In genomic region chr22:37910863-37911262, GRCh38 we compare ENCODE assay signal across 14 cellular contexts. TPM values are rescaled to one million over a fixed set of nuclear protein-coding genes. Genes with fewer than 3 reads are reported as not detected.
DNase-seq lines count a peak whose midpoint lies in the region; ATAC-seq, FAIRE-seq and TF ChIP-seq lines count a peak whose summit lies in the region.
"Had no signal": no experiment of that assay in that cellular context is flagged by ENCODE, and none has a peak within 500 bp of the region (broad histone marks: within the 10 kb centered on the region; RNA-seq: fewer than 3 reads in every experiment).

No MANE protein-coding gene starts in this region.

- POLR2A ChIA-PET in WTC11 (lab: Charles Lee), result no interaction called here
- POLR2A ChIA-PET in GM10248 (lab: Yijun Ruan, JAX), result no interaction called here

- H3K4me3 ChIP-seq in HUES6 (ENCODE audit: low read depth, low read length), result no peak overlapping the region
- H3K4me3 ChIP-seq in skin epidermis, result no peak overlapping the region
- H3K4me3 ChIP-seq: body of pancreas had no signal

- H3K27me3 ChIP-seq in HUES6 (ENCODE audit: control insufficient read depth, insufficient read depth, low read length), result no peaks in the 10 kb centered on the region
- no peaks in the 10 kb centered on the region for H3K27me3 ChIP-seq in layer of hippocampus (ENCODE audit: control insufficient read depth, insufficient read depth, low read length)
- H3K27me3 ChIP-seq: body of pancreas had no signal

- CTCF ChIA-PET in WTC11 (lab: Charles Lee), result interaction anchor here (0.9 to 1.9 kb wide), 6 partner anchors 12 to 93 kb away, joined by 4 to 9 read pairs (median 6); no protein-coding TSS in a partner anchor
- CTCF ChIA-PET in GM10248 (lab: Yijun Ruan, JAX), result interaction anchor here (2.1 to 3.1 kb wide), 2 partner anchors 24 to 47 kb away, joined by 9 to 13 read pairs; no protein-coding TSS in a partner anchor

- peaks cover 41% of the 10 kb centered on the region for H3K4me1 Mint-ChIP-seq in WTC11

- H3K27me3 Mint-ChIP-seq in WTC11 (ENCODE audit: low read depth), result no peaks in the 10 kb centered on the region
- H3K27me3 Mint-ChIP-seq: CD4-positive, CD25-positive, alpha-beta regulatory T cell had no signal

- ATAC-seq in WTC11 (peak; percentile 3; the same call in 1 of the 2 replicates), GM21528 (IDR thresholded peaks at IDR 0.05; ENCODE audit: low FRiP score, unreplicated experiment) (no peak)
- ATAC-seq: body of pancreas had no signal

- peaks cover 40% of the 10 kb centered on the region for H3K4me1 ChIP-seq in HUES6 (ENCODE audit: control insufficient read depth, insufficient read depth, low read length)

- peak overlapping the region; percentile 57 for H3K9ac ChIP-seq in HUES6 (ENCODE audit: low read length)

- H3K27ac ChIP-seq in HUES6 (ENCODE audit: low read depth, low read length) (peak overlapping the region; percentile 74; the same call in 1 of the 2 replicates), layer of hippocampus (ENCODE audit: low read depth, low read length) (peak overlapping the region; percentile 84), skin epidermis (peak overlapping the region in 16 of 21 experiments; percentile 2 to 74 (median 53))
- H3K27ac ChIP-seq: body of pancreas had no signal

- TF ChIP-seq CTCF in WTC11 (IDR thresholded peaks at IDR 0.05), result no peak
- no peak for TF ChIP-seq CTCF in D721Med (IDR thresholded peaks at IDR 0.05; ENCODE audit: insufficient read depth, missing control alignments)
- TF ChIP-seq CTCF in GM10248 (IDR thresholded peaks at IDR 0.05; ENCODE audit: control extremely low read depth, extremely low read depth, low read depth, missing control alignments), result no peak

- H3K4me3 Mint-ChIP-seq in WTC11, result no peak overlapping the region
- H3K4me3 Mint-ChIP-seq: activated T-helper 1 cell treated with anti-CD3 and anti-CD28 coated beads, Interleukin-12 subunit alpha, Interleukin-12 subunit beta, Interleukin-2, Interleukin-4 antibody, amounts not matched to agents 30 ng/mL and 10 ng/mL and 1 ng/mL, durations not matched to agents 14 hours and 24 hours and 36 hours; CD4-positive, CD25-positive, alpha-beta regulatory T cell had no signal

- peaks cover 29% of the 10 kb centered on the region for H3K36me3 ChIP-seq in HUES6 (ENCODE audit: control insufficient read depth, insufficient read depth, low read length)

- H3K36me3 Mint-ChIP-seq in WTC11, result peaks cover 8% of the 10 kb centered on the region

- no peaks in the 10 kb centered on the region for H3K9me3 Mint-ChIP-seq in WTC11
- H3K9me3 Mint-ChIP-seq: activated T-helper 1 cell treated with anti-CD3 and anti-CD28 coated beads, Interleukin-12 subunit alpha, Interleukin-12 subunit beta, Interleukin-2, Interleukin-4 antibody, amounts not matched to agents 30 ng/mL and 10 ng/mL and 1 ng/mL, durations not matched to agents 14 hours and 24 hours and 36 hours; CD4-positive, CD25-positive, alpha-beta regulatory T cell had no signal

- H3K27ac Mint-ChIP-seq in WTC11, result peak overlapping the region; percentile 84
- H3K27ac Mint-ChIP-seq: activated T-helper 1 cell treated with anti-CD3 and anti-CD28 coated beads, Interleukin-12 subunit alpha, Interleukin-12 subunit beta, Interleukin-2, Interleukin-4 antibody, amounts not matched to agents 30 ng/mL and 10 ng/mL and 1 ng/mL, durations not matched to agents 14 hours and 24 hours and 36 hours; CD4-positive, CD25-positive, alpha-beta regulatory T cell had no signal

- FAIRE-seq in D721Med (lab: Jason Lieb, UNC), result no peak

- DNase-seq in WTC11 (ENCODE audit: low spot score), result peak; percentile 31
- DNase-seq in D721Med (ENCODE audit: insufficient read length, low spot score), result no peak
- DNase-seq in GM10248 (ENCODE audit: extremely low spot score), result no peak
- no peak for DNase-seq in activated CD4-positive, alpha-beta T cell treated with anti-CD3 and anti-CD28 coated beads for 4 hours
- DNase-seq: body of pancreas; CD4-positive, CD25-positive, alpha-beta regulatory T cell; NCI-H1105; NCI-H526 treated with DMSO at 0.1 percent for 48 hours; stimulated activated naive CD4-positive, alpha-beta T cell had no signal

- H3K9me3 ChIP-seq in HUES6 (ENCODE audit: control insufficient read depth, insufficient read depth, low read depth, low read length), result no peaks in the 10 kb centered on the region
- H3K9me3 ChIP-seq: body of pancreas had no signal

TF ChIP-seq in WTC11, 78 proteins besides CTCF, POLR2A, EP300 and RAD21:
- no peak for TF ChIP-seq ZNF512 (CRISPR knock-in tag; IDR thresholded peaks at IDR 0.05; ENCODE audit: borderline replicate concordance)
- no peak for TF ChIP-seq CREB1 (CRISPR knock-in tag; IDR thresholded peaks at IDR 0.05)
- TF ChIP-seq ZBTB43 (CRISPR knock-in tag; IDR thresholded peaks at IDR 0.05), result no peak
- TF ChIP-seq E2F1 (CRISPR knock-in tag; IDR thresholded peaks at IDR 0.05), result no peak
- no peak for TF ChIP-seq FOXJ3 (CRISPR knock-in tag; IDR thresholded peaks at IDR 0.05; ENCODE audit: borderline replicate concordance)
- TF ChIP-seq MLX (CRISPR knock-in tag; IDR thresholded peaks at IDR 0.05), result no peak
- TF ChIP-seq FOXP1 (CRISPR knock-in tag; IDR thresholded peaks at IDR 0.05; ENCODE audit: borderline replicate concordance), result no peak
- no peak for TF ChIP-seq ATF1 (CRISPR knock-in tag; IDR thresholded peaks at IDR 0.05)
- TF ChIP-seq ETV6 (CRISPR knock-in tag; IDR thresholded peaks at IDR 0.05), result no peak
- TF ChIP-seq PRRX2 (CRISPR knock-in tag; IDR thresholded peaks at IDR 0.05), result no peak

RNA-seq across cellular contexts. Expression of gene MICALL1, which starts 4.8 kb away (rescaled TPM):
- total RNA-seq in WTC11 (2021), result 34.1 to 47.2 TPM (median 38.6 TPM) in 3 replicates

RNA-seq across cellular contexts. Expression of gene C22orf23, which starts 42.5 kb away (rescaled TPM):
- total RNA-seq in WTC11 (2021), result 0.16 to 0.96 TPM (median 0.72 TPM) in 3 replicates
- total RNA-seq: activated T-helper 1 cell treated with anti-CD3 and anti-CD28 coated beads, Interleukin-12 subunit alpha, Interleukin-12 subunit beta, Interleukin-2, Interleukin-4 antibody, amounts not matched to agents 30 ng/mL and 10 ng/mL and 1 ng/mL, durations not matched to agents 14 hours and 24 hours and 36 hours; body of pancreas; CD4-positive, CD25-positive, alpha-beta regulatory T cell had no signal

RNA-seq across cellular contexts. Expression of gene POLR2F, which starts 42.6 kb away (rescaled TPM):
- total RNA-seq in WTC11 (2021), result 128 to 138 TPM (median 132 TPM) in 3 replicates
